Comparison of ENCODE assay signal across 14 cellular contexts in genomic region chr11:127643659-127644058, GRCh38.
A peak's percentile ranks its signal among the peaks of the same experiment; 100 is the strongest.
DNase-seq lines count a peak whose midpoint lies in the region; ATAC-seq and TF ChIP-seq lines count a peak whose summit lies in the region.
"Had no signal": no experiment of that assay in that cellular context is flagged by ENCODE, and none has a peak within 500 bp of the region (broad histone marks: within the 10 kb centered on the region; RNA-seq: fewer than 3 reads in every experiment).

No MANE protein-coding gene starts in this region.

- no peak overlapping the region for H3K9ac ChIP-seq in SK-N-SH

- H3K9me3 ChIP-seq in SK-N-SH (no peaks in the 10 kb centered on the region), mucosa of descending colon (no peaks in the 10 kb centered on the region), esophagus squamous epithelium (no peaks in the 10 kb centered on the region)
- H3K9me3 ChIP-seq: A549, BE2C had no signal

- H4K20me1 ChIP-seq in SK-N-SH (ENCODE audit: insufficient read depth): no peaks in the 10 kb centered on the region

- no peak for ATAC-seq in SK-N-SH treated with all-trans-retinoic acid at 6 μM for 48 hours
- no peak for ATAC-seq in mucosa of descending colon
- ATAC-seq: A549, GM23338 had no signal

- CTCF ChIA-PET in SK-N-SH (lab: Yijun Ruan, JAX): interaction anchor here (0.8 to 1.8 kb wide), 3 partner anchors 10 to 172 kb away, joined by 5 to 6 read pairs (median 5); no protein-coding TSS in a partner anchor

- 0% methylated on average over 2 of the region's 2 CpGs for WGBS in SK-N-SH (ENCODE audit: low lambda C conversion rate)
- WGBS in esophagus squamous epithelium, 2 donors: 50 to 56% methylated on average over 1 to 2 of the region's 2 CpGs

- no peaks in the 10 kb centered on the region for H3K9me2 ChIP-seq in SK-N-SH

- no peaks in the 10 kb centered on the region for H3K27me3 ChIP-seq in SK-N-SH (ENCODE audit: insufficient read depth)
- no peaks in the 10 kb centered on the region for H3K27me3 ChIP-seq in esophagus squamous epithelium
- H3K27me3 ChIP-seq: BE2C had no signal

- POLR2A ChIA-PET in SK-N-SH (lab: Yijun Ruan, JAX): no interaction called here

- H3K4me1 ChIP-seq in SK-N-SH (ENCODE audit: control insufficient read depth in 1 of 2, insufficient read depth in 2 of 2, low read depth in 1 of 2, low read length in 1 of 2) (peaks cover 0 to 12% of the 10 kb centered on the region in 2 experiments; a peak in 2 of 4 replicates), mucosa of descending colon (ENCODE audit: low read depth) (no peaks in the 10 kb centered on the region), esophagus squamous epithelium (no peaks in the 10 kb centered on the region)
- H3K4me1 ChIP-seq: A549, BE2C had no signal

- peak in 1 of 2 experiments; percentile 74; a peak in 2 of 4 replicates for TF ChIP-seq EP300 in SK-N-SH (IDR thresholded peaks at IDR 0.05; ENCODE audit: borderline replicate concordance in 1 of 2, low read depth in 1 of 2, low read length in 1 of 2)

- TF ChIP-seq CTCF in SK-N-SH (IDR thresholded peaks at IDR 0.05): no peak
- no peak for TF ChIP-seq CTCF in mucosa of descending colon (IDR thresholded peaks at IDR 0.05)
- no peak for TF ChIP-seq CTCF in esophagus squamous epithelium (IDR thresholded peaks at IDR 0.05)

- H3F3A ChIP-seq in SK-N-SH (replicated peaks; ENCODE audit: insufficient read depth): no peaks in the 10 kb centered on the region

- 0 out of 2 replicates have a peak, but pooled peaks have one; percentile 13 for TF ChIP-seq RAD21 in SK-N-SH (IDR thresholded peaks at IDR 0.05; ENCODE audit: low read length)

- H3K4me2 ChIP-seq in SK-N-SH: no peak overlapping the region
- H3K4me2 ChIP-seq: A549, GM23338 had no signal

- no peak overlapping the region for H2AFZ ChIP-seq in SK-N-SH (ENCODE audit: low read depth)
- H2AFZ ChIP-seq: GM23338 had no signal

- intact Hi-C loops in mucosa of descending colon (cut with DNase I, micrococcal nuclease): no loop called here
- intact Hi-C loops in esophagus squamous epithelium (cut with DNase I): no loop called here

- no peaks in the 10 kb centered on the region for H3K79me2 ChIP-seq in SK-N-SH (ENCODE audit: insufficient read depth)

- H3K4me3 ChIP-seq in SK-N-SH (ENCODE audit: low read depth in 2 of 2, low read length in 1 of 2): no peak overlapping the region
- H3K4me3 ChIP-seq in mucosa of descending colon: no peak overlapping the region
- no peak overlapping the region for H3K4me3 ChIP-seq in esophagus squamous epithelium
- H3K4me3 ChIP-seq: A549, GM23338 had no signal

- H3K27ac ChIP-seq in SK-N-SH (ENCODE audit: low read depth in 2 of 2, low read length in 1 of 2) (peak overlapping the region in 1 of 2 experiments; percentile 83; a peak in 2 of 4 replicates), esophagus squamous epithelium (no peak overlapping the region)
- H3K27ac ChIP-seq: A549, C4-2B had no signal

- DNase-seq in SK-N-SH (peak; percentile 41), NCI-H524 treated with DMSO at 0.1 percent for 48 hours (lab: John Stamatoyannopoulos, UW) (peak; percentile 83), erythroblast (lab: John Stamatoyannopoulos, UW) (peak; percentile 56 to 76), mucosa of descending colon (no peak), esophagus squamous epithelium (lab: John Stamatoyannopoulos, UW) (no peak), NCI-H2171 treated with DMSO at 0.1 percent for 48 hours (lab: John Stamatoyannopoulos, UW) (no peak)
- DNase-seq: BE2C; CD4-positive, alpha-beta memory T cell; H9; IMR-90 had no signal

- TF ChIP-seq POLR2A in erythroblast (IDR thresholded peaks at IDR 0.05; ENCODE audit: low read length) (no peak), esophagus squamous epithelium (IDR thresholded peaks at IDR 0.05) (no peak)

- H3K36me3 ChIP-seq in SK-N-SH (replicated peaks in 1 of 2; ENCODE audit: control insufficient read depth in 1 of 2, insufficient read depth in 2 of 2, low read length in 1 of 2): no peaks in the 10 kb centered on the region
- no peaks in the 10 kb centered on the region for H3K36me3 ChIP-seq in mucosa of descending colon (ENCODE audit: low read depth)
- H3K36me3 ChIP-seq in esophagus squamous epithelium: no peaks in the 10 kb centered on the region
- H3K36me3 ChIP-seq: BE2C had no signal

TF ChIP-seq in SK-N-SH, 30 proteins besides CTCF, POLR2A, EP300 and RAD21:
- no peak for TF ChIP-seq USF2 (IDR thresholded peaks at IDR 0.05; ENCODE audit: borderline replicate concordance, low read depth, low read length)
- TF ChIP-seq NRF1 (IDR thresholded peaks at IDR 0.05; ENCODE audit: low read depth, low read length): no peak
- TF ChIP-seq RCOR1 (IDR thresholded peaks at IDR 0.05; ENCODE audit: low read length): peak; percentile 85
- no peak for TF ChIP-seq FOXJ3 (CRISPR knock-in tag; IDR thresholded peaks at IDR 0.05)
- TF ChIP-seq GATA2 (CRISPR knock-in tag; IDR thresholded peaks at IDR 0.05): peak; percentile 63; the same call in 1 of the 2 replicates
- TF ChIP-seq TCF12 (IDR thresholded peaks at IDR 0.05): no peak
- peak; percentile 57 for TF ChIP-seq CHD2 (IDR thresholded peaks at IDR 0.05; ENCODE audit: low read length, partially characterized antibody)

TF ChIP-seq in SK-N-SH treated with all-trans-retinoic acid at 6 μM for 48 hours, 23 proteins besides CTCF, POLR2A, EP300 and RAD21:
- no peak for TF ChIP-seq TOX (CRISPR knock-in tag; IDR thresholded peaks at IDR 0.05; ENCODE audit: borderline replicate concordance)
- TF ChIP-seq, protein P1, sequence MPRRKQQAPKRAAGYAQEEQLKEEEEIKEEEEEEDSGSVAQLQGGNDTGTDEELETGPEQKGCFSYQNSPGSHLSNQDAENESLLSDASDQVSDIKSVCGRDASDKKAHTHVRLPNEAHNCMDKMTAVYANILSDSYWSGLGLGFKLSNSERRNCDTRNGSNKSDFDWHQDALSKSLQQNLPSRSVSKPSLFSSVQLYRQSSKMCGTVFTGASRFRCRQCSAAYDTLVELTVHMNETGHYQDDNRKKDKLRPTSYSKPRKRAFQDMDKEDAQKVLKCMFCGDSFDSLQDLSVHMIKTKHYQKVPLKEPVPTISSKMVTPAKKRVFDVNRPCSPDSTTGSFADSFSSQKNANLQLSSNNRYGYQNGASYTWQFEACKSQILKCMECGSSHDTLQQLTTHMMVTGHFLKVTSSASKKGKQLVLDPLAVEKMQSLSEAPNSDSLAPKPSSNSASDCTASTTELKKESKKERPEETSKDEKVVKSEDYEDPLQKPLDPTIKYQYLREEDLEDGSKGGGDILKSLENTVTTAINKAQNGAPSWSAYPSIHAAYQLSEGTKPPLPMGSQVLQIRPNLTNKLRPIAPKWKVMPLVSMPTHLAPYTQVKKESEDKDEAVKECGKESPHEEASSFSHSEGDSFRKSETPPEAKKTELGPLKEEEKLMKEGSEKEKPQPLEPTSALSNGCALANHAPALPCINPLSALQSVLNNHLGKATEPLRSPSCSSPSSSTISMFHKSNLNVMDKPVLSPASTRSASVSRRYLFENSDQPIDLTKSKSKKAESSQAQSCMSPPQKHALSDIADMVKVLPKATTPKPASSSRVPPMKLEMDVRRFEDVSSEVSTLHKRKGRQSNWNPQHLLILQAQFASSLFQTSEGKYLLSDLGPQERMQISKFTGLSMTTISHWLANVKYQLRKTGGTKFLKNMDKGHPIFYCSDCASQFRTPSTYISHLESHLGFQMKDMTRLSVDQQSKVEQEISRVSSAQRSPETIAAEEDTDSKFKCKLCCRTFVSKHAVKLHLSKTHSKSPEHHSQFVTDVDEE (CRISPR knock-in tag; IDR thresholded peaks at IDR 0.05): no peak
- TF ChIP-seq ZNF565 (CRISPR knock-in tag; conservative IDR thresholded peaks at IDR 0.05; ENCODE audit: low read depth): no peak
- no peak for TF ChIP-seq GLIS3 (CRISPR knock-in tag; IDR thresholded peaks at IDR 0.05)
- no peak for TF ChIP-seq SNAI2 (CRISPR knock-in tag; IDR thresholded peaks at IDR 0.05)
- TF ChIP-seq ZNF8 (CRISPR knock-in tag; IDR thresholded peaks at IDR 0.05): no peak
- no peak for TF ChIP-seq ESRRG (CRISPR knock-in tag; IDR thresholded peaks at IDR 0.05)

Comparison
In these comparisons a context has a peak if more than half of its experiments do, and no peak if none do; other contexts are left out.
1. DNase-seq: peak in SK-N-SH (single experiment), NCI-H524 treated with DMSO at 0.1 percent for 48 hours (single experiment) and erythroblast (2 of 2); none in mucosa of descending colon (0 of 3), esophagus squamous epithelium (single experiment) and NCI-H2171 treated with DMSO at 0.1 percent for 48 hours (single experiment).